18 cellular contexts compared by ENCODE assay signal in genomic region chr6:139519097-139519496, GRCh38.
DNase-seq lines count a peak whose midpoint lies in the region; ATAC-seq and TF ChIP-seq lines count a peak whose summit lies in the region.
"Had no signal": no experiment of that assay in that cellular context is flagged by ENCODE, and none has a peak within 500 bp of the region (broad histone marks: within the 10 kb centered on the region; RNA-seq: fewer than 3 reads in every experiment).

No MANE protein-coding gene starts in this region.

- H3K9me3 Mint-ChIP-seq in chondrocyte (ENCODE audit: low read depth), result no peaks in the 10 kb centered on the region
- H3K9me3 Mint-ChIP-seq in activated naive CD8-positive, alpha-beta T cell treated with anti-CD3 and anti-CD28 coated beads, Interleukin-2, amount 50 U/mL, for 24 hours, result no peaks in the 10 kb centered on the region
- H3K9me3 Mint-ChIP-seq: CD8-positive, alpha-beta memory T cell had no signal

- peaks cover 18% of the 10 kb centered on the region for H3K4me1 ChIP-seq in psoas muscle
- H3K4me1 ChIP-seq: BE2C, HAP-1 had no signal

- H3K27ac Mint-ChIP-seq in chondrocyte (ENCODE audit: unreplicated experiment), result peak overlapping the region; percentile 58
- H3K27ac Mint-ChIP-seq in activated naive CD8-positive, alpha-beta T cell treated with anti-CD3 and anti-CD28 coated beads, Interleukin-2, amount 50 U/mL, for 24 hours, result no peak overlapping the region
- H3K27ac Mint-ChIP-seq: CD4-positive, CD25-positive, alpha-beta regulatory T cell; CD8-positive, alpha-beta memory T cell had no signal

- no peaks in the 10 kb centered on the region for H3K36me3 Mint-ChIP-seq in chondrocyte (ENCODE audit: low read depth)
- no peaks in the 10 kb centered on the region for H3K36me3 Mint-ChIP-seq in activated naive CD8-positive, alpha-beta T cell treated with anti-CD3 and anti-CD28 coated beads, Interleukin-2, amount 50 U/mL, for 24 hours (ENCODE audit: low read depth)
- H3K36me3 Mint-ChIP-seq: CD4-positive, CD25-positive, alpha-beta regulatory T cell had no signal

- no peaks in the 10 kb centered on the region for H3K27me3 Mint-ChIP-seq in chondrocyte (ENCODE audit: low read depth)
- H3K27me3 Mint-ChIP-seq in activated naive CD8-positive, alpha-beta T cell treated with anti-CD3 and anti-CD28 coated beads, Interleukin-2, amount 50 U/mL, for 24 hours, result peaks cover 4% of the 10 kb centered on the region
- H3K27me3 Mint-ChIP-seq: CD8-positive, alpha-beta memory T cell had no signal

- H3K36me3 ChIP-seq in psoas muscle (ENCODE audit: insufficient read depth in 1 of 2, low read depth in 1 of 2), result no peaks in the 10 kb centered on the region
- H3K36me3 ChIP-seq: BE2C, HAP-1 had no signal

- peak overlapping the region; percentile 20 for H3K27ac ChIP-seq in angular gyrus (ENCODE audit: low read depth, low read length)
- peak overlapping the region; percentile 58 for H3K27ac ChIP-seq in psoas muscle
- H3K27ac ChIP-seq: GM23248 had no signal

- H3K4me3 Mint-ChIP-seq in chondrocyte (ENCODE audit: unreplicated experiment), result no peak overlapping the region
- no peak overlapping the region for H3K4me3 Mint-ChIP-seq in activated naive CD8-positive, alpha-beta T cell treated with anti-CD3 and anti-CD28 coated beads, Interleukin-2, amount 50 U/mL, for 24 hours
- H3K4me3 Mint-ChIP-seq: CD4-positive, CD25-positive, alpha-beta regulatory T cell had no signal

- WGBS in psoas muscle, 3 donors, result 90 to 95% (median 93%) methylated on average over 5 of the region's 5 CpGs

- no peaks in the 10 kb centered on the region for H3K27me3 ChIP-seq in psoas muscle (ENCODE audit: insufficient read depth in 3 of 3, low read length in 2 of 3)
- H3K27me3 ChIP-seq: BE2C had no signal

- no peak for ATAC-seq in psoas muscle
- no peak for ATAC-seq in activated naive CD8-positive, alpha-beta T cell treated with anti-CD3 and anti-CD28 coated beads, Interleukin-2, amount 50 U/mL, for 24 hours
- no peak for ATAC-seq in GM18870 (IDR thresholded peaks at IDR 0.05; ENCODE audit: unreplicated experiment)

- no peaks in the 10 kb centered on the region for H3K9me3 ChIP-seq in psoas muscle
- H3K9me3 ChIP-seq: BE2C, HAP-1 had no signal

- DNase-seq in chondrocyte (ENCODE audit: low spot score), result no peak
- DNase-seq in psoas muscle, result no peak
- DNase-seq in activated CD4-positive, alpha-beta T cell treated with anti-CD3 and anti-CD28 coated beads for 1 hour, result no peak
- DNase-seq in activated naive CD8-positive, alpha-beta T cell treated with anti-CD3 and anti-CD28 coated beads, Interleukin-2, amount 50 U/mL, for 24 hours, result no peak
- DNase-seq: ACHN; BE2C; C1 segment of cervical spinal cord; CD4-positive, CD25-positive, alpha-beta regulatory T cell; CD8-positive, alpha-beta memory T cell; COR-L47; DMS 273 treated with DMSO at 0.1 percent for 48 hours; DMS53; DND-41; EL had no signal

- TF ChIP-seq CTCF in chondrocyte (IDR thresholded peaks at IDR 0.05) (no peak), psoas muscle (IDR thresholded peaks at IDR 0.05) (no peak)

- no peak overlapping the region for H3K4me3 ChIP-seq in psoas muscle
- H3K4me3 ChIP-seq: GM23248, HAP-1 had no signal

- peaks cover 32% of the 10 kb centered on the region for H3K4me1 Mint-ChIP-seq in chondrocyte (ENCODE audit: low read depth)
- H3K4me1 Mint-ChIP-seq in activated naive CD8-positive, alpha-beta T cell treated with anti-CD3 and anti-CD28 coated beads, Interleukin-2, amount 50 U/mL, for 24 hours, result peaks cover 9% of the 10 kb centered on the region

- intact Hi-C loops in psoas muscle (cut with DNase I), result loop anchor here in 1 of 2 donors (10.0 kb wide), 1 partner anchor 144 kb away; the partner anchor contains the start of gene CITED2
